ENCODE assay signal across 8 cellular contexts in genomic region chr3:136818851-136819783, GRCh38. TPM values are rescaled to one million over a fixed set of nuclear protein-coding genes. Genes with fewer than 3 reads are reported as not detected.
A peak's percentile ranks its signal among the peaks of the same experiment; 100 is the strongest.
DNase-seq lines count a peak whose midpoint lies in the region; ATAC-seq lines count a peak whose summit lies in the region.

SLC35G2 (plus strand) TSS chr3:136819126; CDS start chr3:136854461, 35,335 bp downstream.

- CTCF ChIA-PET in activated CD4-positive, alpha-beta T cell treated with anti-CD3 and anti-CD28 coated beads for 36 hours (lab: Charles Lee), result interaction anchor here (1.4 to 2.6 kb wide), 2 partner anchors 41 to 195 kb away, joined by 5 to 6 read pairs; no protein-coding TSS in a partner anchor

- peaks cover 3% of the 10 kb centered on the region for H3K36me3 Mint-ChIP-seq in activated CD4-positive, alpha-beta T cell treated with anti-CD3 and anti-CD28 coated beads for 36 hours (ENCODE audit: low read depth)

- POLR2A ChIA-PET in activated CD4-positive, alpha-beta T cell treated with anti-CD3 and anti-CD28 coated beads for 36 hours (lab: Charles Lee), result interaction anchor here (1.6 kb wide), 1 partner anchor 67 kb away, joined by 4 read pairs; the partner anchor contains the start of gene STAG1

- H3K9me3 Mint-ChIP-seq in activated CD4-positive, alpha-beta T cell treated with anti-CD3 and anti-CD28 coated beads for 36 hours (ENCODE audit: low read depth), result peaks cover 7% of the 10 kb centered on the region

- H3K4me3 Mint-ChIP-seq in activated CD4-positive, alpha-beta T cell treated with anti-CD3 and anti-CD28 coated beads for 36 hours, result peak within 1 kb of the TSS; percentile 72

- H3K27me3 Mint-ChIP-seq in activated CD4-positive, alpha-beta T cell treated with anti-CD3 and anti-CD28 coated beads for 36 hours, result peaks cover 30% of the 10 kb centered on the region

- intact Hi-C loops in activated CD4-positive, alpha-beta T cell treated with anti-CD3 and anti-CD28 coated beads for 36 hours (cut with DNase I, micrococcal nuclease), result loop anchor here (1.0 to 2.0 kb wide), 6 partner anchors 43 to 195 kb away; partner anchors contain the start of genes NCK1 (in 2 of the 2) and STAG1 (in 2 of the 2)

- peak within 1 kb of the TSS; percentile 55 for H3K27ac Mint-ChIP-seq in activated CD4-positive, alpha-beta T cell treated with anti-CD3 and anti-CD28 coated beads for 36 hours

- ATAC-seq in GM19463 (IDR thresholded peaks at IDR 0.05; ENCODE audit: unreplicated experiment) (peak; percentile 49), GM21526 (IDR thresholded peaks at IDR 0.05; ENCODE audit: low FRiP score, unreplicated experiment) (no peak)
- ATAC-seq in activated CD4-positive, alpha-beta T cell treated with anti-CD3 and anti-CD28 coated beads for 36 hours, result peak; percentile 47

- DNase-seq in AG08395 (ENCODE audit: low spot score) (peak; percentile 78), NCI-H2029 treated with DMSO at 0.1 percent for 48 hours (lab: John Stamatoyannopoulos, UW) (peak; percentile 37), dermis blood vessel endothelial cell (peak; percentile 80), left kidney (ENCODE audit: low read depth, low spot score) (peak; percentile 93)
- DNase-seq in activated CD4-positive, alpha-beta T cell treated with anti-CD3 and anti-CD28 coated beads for 36 hours, result peak; percentile 62
- DNase-seq in stimulated activated CD4-positive, alpha-beta T cell treated with anti-CD3 and anti-CD28 coated beads, Interleukin-2, amount 100 ng/mL, for 24 hours, result peak; percentile 37 to 47

- H3K4me1 Mint-ChIP-seq in activated CD4-positive, alpha-beta T cell treated with anti-CD3 and anti-CD28 coated beads for 36 hours, result peaks cover 19% of the 10 kb centered on the region

RNA-seq across cellular contexts. Expression of gene SLC35G2, which starts in this region (rescaled TPM):
- total RNA-seq in activated CD4-positive, alpha-beta T cell treated with anti-CD3 and anti-CD28 coated beads for 36 hours, result 1 to 10 TPM; 1.7 to 2.0 TPM
- 28.8 and 31.4 TPM in 2 replicates for total RNA-seq in dermis blood vessel endothelial cell

Comparison
In these comparisons a context has a peak if more than half of its experiments do, and no peak if none do; other contexts are left out.
1. DNase-seq: peak in every context shown above with its lines; median percentile 93 in left kidney; 80 in dermis blood vessel endothelial cell; 78 in AG08395; 62 in activated CD4-positive, alpha-beta T cell treated with anti-CD3 and anti-CD28 coated beads for 36 hours; 42 in stimulated activated CD4-positive, alpha-beta T cell treated with anti-CD3 and anti-CD28 coated beads, Interleukin-2, amount 100 ng/mL, for 24 hours; 37 in NCI-H2029 treated with DMSO at 0.1 percent for 48 hours.